ENCODE assay signal across 1 cellular context in genomic region chr5:80098951-80099350, GRCh38.
TF ChIP-seq lines count a peak whose summit lies in the region.

No MANE protein-coding gene starts in this region.

TF ChIP-seq in GM23338, 12 proteins besides CTCF, POLR2A, EP300 and RAD21 (continued from another document):
- TF ChIP-seq, protein P1, sequence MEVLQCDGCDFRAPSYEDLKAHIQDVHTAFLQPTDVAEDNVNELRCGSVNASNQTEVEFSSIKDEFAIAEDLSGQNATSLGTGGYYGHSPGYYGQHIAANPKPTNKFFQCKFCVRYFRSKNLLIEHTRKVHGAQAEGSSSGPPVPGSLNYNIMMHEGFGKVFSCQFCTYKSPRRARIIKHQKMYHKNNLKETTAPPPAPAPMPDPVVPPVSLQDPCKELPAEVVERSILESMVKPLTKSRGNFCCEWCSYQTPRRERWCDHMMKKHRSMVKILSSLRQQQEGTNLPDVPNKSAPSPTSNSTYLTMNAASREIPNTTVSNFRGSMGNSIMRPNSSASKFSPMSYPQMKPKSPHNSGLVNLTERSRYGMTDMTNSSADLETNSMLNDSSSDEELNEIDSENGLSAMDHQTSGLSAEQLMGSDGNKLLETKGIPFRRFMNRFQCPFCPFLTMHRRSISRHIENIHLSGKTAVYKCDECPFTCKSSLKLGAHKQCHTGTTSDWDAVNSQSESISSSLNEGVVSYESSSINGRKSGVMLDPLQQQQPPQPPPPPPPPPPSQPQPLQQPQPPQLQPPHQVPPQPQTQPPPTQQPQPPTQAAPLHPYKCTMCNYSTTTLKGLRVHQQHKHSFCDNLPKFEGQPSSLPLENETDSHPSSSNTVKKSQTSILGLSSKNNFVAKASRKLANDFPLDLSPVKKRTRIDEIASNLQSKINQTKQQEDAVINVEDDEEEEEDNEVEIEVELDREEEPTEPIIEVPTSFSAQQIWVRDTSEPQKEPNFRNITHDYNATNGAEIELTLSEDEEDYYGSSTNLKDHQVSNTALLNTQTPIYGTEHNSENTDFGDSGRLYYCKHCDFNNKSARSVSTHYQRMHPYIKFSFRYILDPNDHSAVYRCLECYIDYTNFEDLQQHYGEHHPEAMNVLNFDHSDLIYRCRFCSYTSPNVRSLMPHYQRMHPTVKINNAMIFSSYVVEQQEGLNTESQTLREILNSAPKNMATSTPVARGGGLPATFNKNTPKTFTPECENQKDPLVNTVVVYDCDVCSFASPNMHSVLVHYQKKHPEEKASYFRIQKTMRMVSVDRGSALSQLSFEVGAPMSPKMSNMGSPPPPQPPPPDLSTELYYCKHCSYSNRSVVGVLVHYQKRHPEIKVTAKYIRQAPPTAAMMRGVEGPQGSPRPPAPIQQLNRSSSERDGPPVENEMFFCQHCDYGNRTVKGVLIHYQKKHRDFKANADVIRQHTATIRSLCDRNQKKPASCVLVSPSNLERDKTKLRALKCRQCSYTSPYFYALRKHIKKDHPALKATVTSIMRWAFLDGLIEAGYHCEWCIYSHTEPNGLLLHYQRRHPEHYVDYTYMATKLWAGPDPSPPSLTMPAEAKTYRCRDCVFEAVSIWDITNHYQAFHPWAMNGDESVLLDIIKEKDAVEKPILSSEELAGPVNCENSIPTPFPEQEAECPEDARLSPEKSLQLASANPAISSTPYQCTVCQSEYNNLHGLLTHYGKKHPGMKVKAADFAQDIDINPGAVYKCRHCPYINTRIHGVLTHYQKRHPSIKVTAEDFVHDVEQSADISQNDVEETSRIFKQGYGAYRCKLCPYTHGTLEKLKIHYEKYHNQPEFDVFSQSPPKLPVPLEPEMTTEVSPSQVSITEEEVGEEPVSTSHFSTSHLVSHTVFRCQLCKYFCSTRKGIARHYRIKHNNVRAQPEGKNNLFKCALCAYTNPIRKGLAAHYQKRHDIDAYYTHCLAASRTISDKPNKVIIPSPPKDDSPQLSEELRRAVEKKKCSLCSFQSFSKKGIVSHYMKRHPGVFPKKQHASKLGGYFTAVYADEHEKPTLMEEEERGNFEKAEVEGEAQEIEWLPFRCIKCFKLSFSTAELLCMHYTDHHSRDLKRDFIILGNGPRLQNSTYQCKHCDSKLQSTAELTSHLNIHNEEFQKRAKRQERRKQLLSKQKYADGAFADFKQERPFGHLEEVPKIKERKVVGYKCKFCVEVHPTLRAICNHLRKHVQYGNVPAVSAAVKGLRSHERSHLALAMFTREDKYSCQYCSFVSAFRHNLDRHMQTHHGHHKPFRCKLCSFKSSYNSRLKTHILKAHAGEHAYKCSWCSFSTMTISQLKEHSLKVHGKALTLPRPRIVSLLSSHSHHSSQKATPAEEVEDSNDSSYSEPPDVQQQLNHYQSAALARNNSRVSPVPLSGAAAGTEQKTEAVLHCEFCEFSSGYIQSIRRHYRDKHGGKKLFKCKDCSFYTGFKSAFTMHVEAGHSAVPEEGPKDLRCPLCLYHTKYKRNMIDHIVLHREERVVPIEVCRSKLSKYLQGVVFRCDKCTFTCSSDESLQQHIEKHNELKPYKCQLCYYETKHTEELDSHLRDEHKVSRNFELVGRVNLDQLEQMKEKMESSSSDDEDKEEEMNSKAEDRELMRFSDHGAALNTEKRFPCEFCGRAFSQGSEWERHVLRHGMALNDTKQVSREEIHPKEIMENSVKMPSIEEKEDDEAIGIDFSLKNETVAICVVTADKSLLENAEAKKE (CRISPR knock-in tag; IDR thresholded peaks at IDR 0.05): no peak
- no peak for TF ChIP-seq NANOG (IDR thresholded peaks at IDR 0.05; ENCODE audit: borderline replicate concordance)
